Comparison of ENCODE assay signal across 1 cellular context in the genomic region with DNA sequence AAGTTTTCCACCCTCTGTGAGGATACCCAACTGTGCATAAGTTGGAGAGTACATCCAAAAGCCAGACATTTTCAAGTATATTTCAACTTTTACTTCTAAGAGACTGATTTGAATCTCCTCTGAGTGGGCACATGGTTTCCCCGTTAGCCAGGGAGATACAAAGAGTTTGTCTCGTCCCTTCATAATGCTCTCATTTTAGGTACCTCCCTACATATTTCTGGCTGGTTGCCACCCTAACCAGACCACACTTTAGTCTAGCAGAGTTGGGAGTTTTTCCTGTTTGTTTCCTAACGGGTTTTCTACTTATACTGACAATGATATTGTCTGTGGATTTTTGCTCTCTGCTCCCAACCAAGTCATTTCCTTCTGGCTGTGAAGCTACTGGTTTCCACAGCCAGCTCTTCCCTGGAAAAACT.
TF ChIP-seq lines count a peak whose summit lies in the region.

No MANE protein-coding gene starts in this region.

TF ChIP-seq in K562, 482 proteins besides CTCF, POLR2A, EP300 and RAD21 (continued from another document):
- TF ChIP-seq, protein P1, sequence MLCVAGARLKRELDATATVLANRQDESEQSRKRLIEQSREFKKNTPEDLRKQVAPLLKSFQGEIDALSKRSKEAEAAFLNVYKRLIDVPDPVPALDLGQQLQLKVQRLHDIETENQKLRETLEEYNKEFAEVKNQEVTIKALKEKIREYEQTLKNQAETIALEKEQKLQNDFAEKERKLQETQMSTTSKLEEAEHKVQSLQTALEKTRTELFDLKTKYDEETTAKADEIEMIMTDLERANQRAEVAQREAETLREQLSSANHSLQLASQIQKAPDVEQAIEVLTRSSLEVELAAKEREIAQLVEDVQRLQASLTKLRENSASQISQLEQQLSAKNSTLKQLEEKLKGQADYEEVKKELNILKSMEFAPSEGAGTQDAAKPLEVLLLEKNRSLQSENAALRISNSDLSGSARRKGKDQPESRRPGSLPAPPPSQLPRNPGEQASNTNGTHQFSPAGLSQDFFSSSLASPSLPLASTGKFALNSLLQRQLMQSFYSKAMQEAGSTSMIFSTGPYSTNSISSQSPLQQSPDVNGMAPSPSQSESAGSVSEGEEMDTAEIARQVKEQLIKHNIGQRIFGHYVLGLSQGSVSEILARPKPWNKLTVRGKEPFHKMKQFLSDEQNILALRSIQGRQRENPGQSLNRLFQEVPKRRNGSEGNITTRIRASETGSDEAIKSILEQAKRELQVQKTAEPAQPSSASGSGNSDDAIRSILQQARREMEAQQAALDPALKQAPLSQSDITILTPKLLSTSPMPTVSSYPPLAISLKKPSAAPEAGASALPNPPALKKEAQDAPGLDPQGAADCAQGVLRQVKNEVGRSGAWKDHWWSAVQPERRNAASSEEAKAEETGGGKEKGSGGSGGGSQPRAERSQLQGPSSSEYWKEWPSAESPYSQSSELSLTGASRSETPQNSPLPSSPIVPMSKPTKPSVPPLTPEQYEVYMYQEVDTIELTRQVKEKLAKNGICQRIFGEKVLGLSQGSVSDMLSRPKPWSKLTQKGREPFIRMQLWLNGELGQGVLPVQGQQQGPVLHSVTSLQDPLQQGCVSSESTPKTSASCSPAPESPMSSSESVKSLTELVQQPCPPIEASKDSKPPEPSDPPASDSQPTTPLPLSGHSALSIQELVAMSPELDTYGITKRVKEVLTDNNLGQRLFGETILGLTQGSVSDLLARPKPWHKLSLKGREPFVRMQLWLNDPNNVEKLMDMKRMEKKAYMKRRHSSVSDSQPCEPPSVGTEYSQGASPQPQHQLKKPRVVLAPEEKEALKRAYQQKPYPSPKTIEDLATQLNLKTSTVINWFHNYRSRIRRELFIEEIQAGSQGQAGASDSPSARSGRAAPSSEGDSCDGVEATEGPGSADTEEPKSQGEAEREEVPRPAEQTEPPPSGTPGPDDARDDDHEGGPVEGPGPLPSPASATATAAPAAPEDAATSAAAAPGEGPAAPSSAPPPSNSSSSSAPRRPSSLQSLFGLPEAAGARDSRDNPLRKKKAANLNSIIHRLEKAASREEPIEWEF (CRISPR knock-in tag; IDR thresholded peaks at IDR 0.05) = no peak
- TF ChIP-seq, protein P2, sequence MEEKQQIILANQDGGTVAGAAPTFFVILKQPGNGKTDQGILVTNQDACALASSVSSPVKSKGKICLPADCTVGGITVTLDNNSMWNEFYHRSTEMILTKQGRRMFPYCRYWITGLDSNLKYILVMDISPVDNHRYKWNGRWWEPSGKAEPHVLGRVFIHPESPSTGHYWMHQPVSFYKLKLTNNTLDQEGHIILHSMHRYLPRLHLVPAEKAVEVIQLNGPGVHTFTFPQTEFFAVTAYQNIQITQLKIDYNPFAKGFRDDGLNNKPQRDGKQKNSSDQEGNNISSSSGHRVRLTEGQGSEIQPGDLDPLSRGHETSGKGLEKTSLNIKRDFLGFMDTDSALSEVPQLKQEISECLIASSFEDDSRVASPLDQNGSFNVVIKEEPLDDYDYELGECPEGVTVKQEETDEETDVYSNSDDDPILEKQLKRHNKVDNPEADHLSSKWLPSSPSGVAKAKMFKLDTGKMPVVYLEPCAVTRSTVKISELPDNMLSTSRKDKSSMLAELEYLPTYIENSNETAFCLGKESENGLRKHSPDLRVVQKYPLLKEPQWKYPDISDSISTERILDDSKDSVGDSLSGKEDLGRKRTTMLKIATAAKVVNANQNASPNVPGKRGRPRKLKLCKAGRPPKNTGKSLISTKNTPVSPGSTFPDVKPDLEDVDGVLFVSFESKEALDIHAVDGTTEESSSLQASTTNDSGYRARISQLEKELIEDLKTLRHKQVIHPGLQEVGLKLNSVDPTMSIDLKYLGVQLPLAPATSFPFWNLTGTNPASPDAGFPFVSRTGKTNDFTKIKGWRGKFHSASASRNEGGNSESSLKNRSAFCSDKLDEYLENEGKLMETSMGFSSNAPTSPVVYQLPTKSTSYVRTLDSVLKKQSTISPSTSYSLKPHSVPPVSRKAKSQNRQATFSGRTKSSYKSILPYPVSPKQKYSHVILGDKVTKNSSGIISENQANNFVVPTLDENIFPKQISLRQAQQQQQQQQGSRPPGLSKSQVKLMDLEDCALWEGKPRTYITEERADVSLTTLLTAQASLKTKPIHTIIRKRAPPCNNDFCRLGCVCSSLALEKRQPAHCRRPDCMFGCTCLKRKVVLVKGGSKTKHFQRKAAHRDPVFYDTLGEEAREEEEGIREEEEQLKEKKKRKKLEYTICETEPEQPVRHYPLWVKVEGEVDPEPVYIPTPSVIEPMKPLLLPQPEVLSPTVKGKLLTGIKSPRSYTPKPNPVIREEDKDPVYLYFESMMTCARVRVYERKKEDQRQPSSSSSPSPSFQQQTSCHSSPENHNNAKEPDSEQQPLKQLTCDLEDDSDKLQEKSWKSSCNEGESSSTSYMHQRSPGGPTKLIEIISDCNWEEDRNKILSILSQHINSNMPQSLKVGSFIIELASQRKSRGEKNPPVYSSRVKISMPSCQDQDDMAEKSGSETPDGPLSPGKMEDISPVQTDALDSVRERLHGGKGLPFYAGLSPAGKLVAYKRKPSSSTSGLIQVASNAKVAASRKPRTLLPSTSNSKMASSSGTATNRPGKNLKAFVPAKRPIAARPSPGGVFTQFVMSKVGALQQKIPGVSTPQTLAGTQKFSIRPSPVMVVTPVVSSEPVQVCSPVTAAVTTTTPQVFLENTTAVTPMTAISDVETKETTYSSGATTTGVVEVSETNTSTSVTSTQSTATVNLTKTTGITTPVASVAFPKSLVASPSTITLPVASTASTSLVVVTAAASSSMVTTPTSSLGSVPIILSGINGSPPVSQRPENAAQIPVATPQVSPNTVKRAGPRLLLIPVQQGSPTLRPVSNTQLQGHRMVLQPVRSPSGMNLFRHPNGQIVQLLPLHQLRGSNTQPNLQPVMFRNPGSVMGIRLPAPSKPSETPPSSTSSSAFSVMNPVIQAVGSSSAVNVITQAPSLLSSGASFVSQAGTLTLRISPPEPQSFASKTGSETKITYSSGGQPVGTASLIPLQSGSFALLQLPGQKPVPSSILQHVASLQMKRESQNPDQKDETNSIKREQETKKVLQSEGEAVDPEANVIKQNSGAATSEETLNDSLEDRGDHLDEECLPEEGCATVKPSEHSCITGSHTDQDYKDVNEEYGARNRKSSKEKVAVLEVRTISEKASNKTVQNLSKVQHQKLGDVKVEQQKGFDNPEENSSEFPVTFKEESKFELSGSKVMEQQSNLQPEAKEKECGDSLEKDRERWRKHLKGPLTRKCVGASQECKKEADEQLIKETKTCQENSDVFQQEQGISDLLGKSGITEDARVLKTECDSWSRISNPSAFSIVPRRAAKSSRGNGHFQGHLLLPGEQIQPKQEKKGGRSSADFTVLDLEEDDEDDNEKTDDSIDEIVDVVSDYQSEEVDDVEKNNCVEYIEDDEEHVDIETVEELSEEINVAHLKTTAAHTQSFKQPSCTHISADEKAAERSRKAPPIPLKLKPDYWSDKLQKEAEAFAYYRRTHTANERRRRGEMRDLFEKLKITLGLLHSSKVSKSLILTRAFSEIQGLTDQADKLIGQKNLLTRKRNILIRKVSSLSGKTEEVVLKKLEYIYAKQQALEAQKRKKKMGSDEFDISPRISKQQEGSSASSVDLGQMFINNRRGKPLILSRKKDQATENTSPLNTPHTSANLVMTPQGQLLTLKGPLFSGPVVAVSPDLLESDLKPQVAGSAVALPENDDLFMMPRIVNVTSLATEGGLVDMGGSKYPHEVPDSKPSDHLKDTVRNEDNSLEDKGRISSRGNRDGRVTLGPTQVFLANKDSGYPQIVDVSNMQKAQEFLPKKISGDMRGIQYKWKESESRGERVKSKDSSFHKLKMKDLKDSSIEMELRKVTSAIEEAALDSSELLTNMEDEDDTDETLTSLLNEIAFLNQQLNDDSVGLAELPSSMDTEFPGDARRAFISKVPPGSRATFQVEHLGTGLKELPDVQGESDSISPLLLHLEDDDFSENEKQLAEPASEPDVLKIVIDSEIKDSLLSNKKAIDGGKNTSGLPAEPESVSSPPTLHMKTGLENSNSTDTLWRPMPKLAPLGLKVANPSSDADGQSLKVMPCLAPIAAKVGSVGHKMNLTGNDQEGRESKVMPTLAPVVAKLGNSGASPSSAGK (IDR thresholded peaks at IDR 0.05) = peak; percentile 48; the same call in 1 of the 2 replicates
